Comparison of ENCODE assay signal across 8 cellular contexts in the genomic region with DNA sequence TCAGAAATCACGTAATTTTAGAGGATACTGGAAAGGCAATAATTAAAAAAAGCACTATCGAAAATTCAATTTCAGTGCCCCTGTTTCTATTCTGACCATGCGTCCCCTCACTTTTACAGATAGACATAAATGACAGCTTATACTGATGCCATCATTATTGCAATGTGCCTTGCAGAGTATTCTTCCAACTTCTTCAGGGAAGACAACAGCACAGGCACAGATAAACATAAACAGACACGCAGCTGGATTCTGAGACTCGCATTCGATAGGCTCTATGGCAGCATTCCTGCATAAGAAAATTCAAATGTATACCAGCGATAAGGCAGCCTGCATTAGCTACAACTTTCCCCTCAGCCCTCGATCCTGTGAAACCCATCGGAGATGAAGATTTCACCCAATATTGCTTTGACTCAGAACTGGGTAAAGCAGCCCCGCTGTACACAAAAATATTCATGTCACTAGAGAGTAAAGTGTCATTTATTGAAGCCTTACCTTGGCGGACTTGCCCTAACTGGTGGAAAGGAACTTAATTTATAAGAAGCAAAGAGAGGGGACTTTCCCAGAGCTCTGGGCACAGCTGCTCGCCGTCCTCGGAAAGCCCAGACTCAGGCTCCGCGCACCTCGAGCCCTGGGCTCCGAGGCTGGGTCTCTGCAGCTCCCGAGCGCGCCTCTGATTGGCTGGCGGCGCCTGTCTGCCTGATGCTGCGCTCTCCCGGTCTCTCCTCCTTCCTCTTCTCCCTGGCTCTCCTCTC. TPM values are rescaled to one million over a fixed set of nuclear protein-coding genes. Genes with fewer than 3 reads are reported as not detected.
DNase-seq lines count a peak whose midpoint lies in the region; ATAC-seq and TF ChIP-seq lines count a peak whose summit lies in the region.

TSS of gene CDH18 (minus strand) at position 607 of the 752 bp plus-strand sequence. CDS start 149,214 bp downstream, outside the sequence.

- H3K36me3 ChIP-seq in iPS DF 6.9 (ENCODE audit: control insufficient read depth, insufficient read depth, low read length) (no peaks in the 10 kb centered on the region), smooth muscle cell (ENCODE audit: low read depth) (no peaks in the 10 kb centered on the region)

- H3K4me1 ChIP-seq in iPS DF 6.9 (ENCODE audit: control insufficient read depth, insufficient read depth, low read length) (no peaks in the 10 kb centered on the region), smooth muscle cell (ENCODE audit: low read depth) (no peaks in the 10 kb centered on the region)

- H4K20me1 ChIP-seq in smooth muscle cell (ENCODE audit: low read depth) = no peaks in the 10 kb centered on the region

- no peak within 1 kb of the TSS for H3K27ac ChIP-seq in iPS DF 6.9 (ENCODE audit: low read length)
- H3K27ac ChIP-seq in smooth muscle cell (ENCODE audit: low read depth) = no peak within 1 kb of the TSS

- DNase-seq in COR-L47 (lab: John Stamatoyannopoulos, UW) = peak; percentile 58
- peak; percentile 47 for DNase-seq in NCI-H1417 treated with DMSO at 0.1 percent for 48 hours (lab: John Stamatoyannopoulos, UW)
- peak in 57 of 58 donors; percentile 9 to 86 (median 65) for DNase-seq in anterior cingulate cortex (lab: John Stamatoyannopoulos, UW)
- peak; percentile 52 for DNase-seq in iPS DF 6.9 (ENCODE audit: low read depth, low spot score)
- peak; percentile 1 for DNase-seq in smooth muscle cell (lab: John Stamatoyannopoulos, UW; ENCODE audit: unreplicated experiment)
- no peak for DNase-seq in DMS114 treated with DMSO at 0.1 percent for 48 hours (lab: John Stamatoyannopoulos, UW; ENCODE audit: unreplicated experiment)

- no peak within 1 kb of the TSS for H3K9ac ChIP-seq in smooth muscle cell (ENCODE audit: low read depth)

- H2AFZ ChIP-seq in smooth muscle cell (ENCODE audit: low read depth) = peak within 1 kb of the TSS; percentile 98

- H3K27me3 ChIP-seq in iPS DF 6.9 (ENCODE audit: control insufficient read depth, insufficient read depth, low read length) (no peaks in the 10 kb centered on the region; the same call in 1 of the 2 replicates), smooth muscle cell (ENCODE audit: low read depth) (peaks cover 54% of the 10 kb centered on the region)

- TF ChIP-seq CTCF in smooth muscle cell (IDR thresholded peaks at IDR 0.05; ENCODE audit: borderline replicate concordance, insufficient read depth, poor library complexity, severe bottlenecking) = no peak

- no peaks in the 10 kb centered on the region for H3F3A ChIP-seq in smooth muscle cell (ENCODE audit: low read depth)

- WGBS in iPS DF 6.9 (ENCODE audit: insufficient coverage, insufficient read length) = no CpG with 5 or more reads among the region's 25 CpGs
- WGBS in smooth muscle cell (ENCODE audit: low lambda C conversion rate) = 18% methylated on average over 19 of the region's 25 CpGs

- H3K4me3 ChIP-seq in iPS DF 6.9 (ENCODE audit: low read length) = no peak within 1 kb of the TSS; the same call in 1 of the 2 replicates
- peak within 1 kb of the TSS; percentile 56 for H3K4me3 ChIP-seq in smooth muscle cell

- no peaks in the 10 kb centered on the region for H3K79me2 ChIP-seq in smooth muscle cell (ENCODE audit: low read depth)

- ATAC-seq in HG03025 (IDR thresholded peaks at IDR 0.05; ENCODE audit: low FRiP score, unreplicated experiment) = no peak
- no peak for ATAC-seq in GM18520 (IDR thresholded peaks at IDR 0.05; ENCODE audit: unreplicated experiment)

- H3K4me2 ChIP-seq in smooth muscle cell = peak within 1 kb of the TSS; percentile 98

- H3K9me3 ChIP-seq in iPS DF 6.9 (ENCODE audit: control insufficient read depth, insufficient read depth, low read length) (no peaks in the 10 kb centered on the region), smooth muscle cell (replicated peaks; ENCODE audit: low read depth) (no peaks in the 10 kb centered on the region)

RNA-seq across cellular contexts. Expression of gene CDH18, which starts in this region (rescaled TPM):
- 0.13 TPM in 1 of 2 replicates, not detected in the other for total RNA-seq in smooth muscle cell
- polyA plus RNA-seq in smooth muscle cell = not detected in 2 replicates

Comparison
In these comparisons a context has a peak if more than half of its experiments do, and no peak if none do; other contexts are left out.
1. Peak in DNase-seq, H3K4me3 ChIP-seq and H3K4me2 ChIP-seq in smooth muscle cell; RNA of the gene not detected or under 1 TPM.